ENCODE assay signal across 8 cellular contexts in the genomic region with DNA sequence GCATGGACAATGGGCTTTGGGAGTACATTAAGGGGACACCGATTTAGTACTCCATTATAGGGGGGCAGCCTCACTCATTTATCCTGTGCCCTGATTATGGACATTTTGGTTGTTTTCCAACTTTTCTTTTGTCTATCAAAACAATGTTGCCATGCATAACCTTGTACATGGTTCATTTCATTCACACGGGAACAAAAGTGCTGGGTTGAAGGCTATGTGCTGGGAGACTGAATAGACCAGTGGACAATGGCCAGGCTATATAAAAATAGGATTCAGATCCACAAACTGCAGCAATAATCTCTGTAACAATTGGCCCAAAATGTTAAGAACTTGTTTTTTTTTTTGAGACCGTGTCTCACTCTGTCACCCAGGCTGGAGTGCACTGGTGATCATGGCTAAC.
"Had no signal": no experiment of that assay in that cellular context is flagged by ENCODE, and none has a peak within 500 bp of the region (broad histone marks: within the 10 kb centered on the region; RNA-seq: fewer than 3 reads in every experiment).

No MANE protein-coding gene starts in this region.

- H3K9me3 ChIP-seq: HAP-1 had no signal

- H3K27ac ChIP-seq: GM23248, HL-60 had no signal

- ATAC-seq: HCT116, HepG2 had no signal

- DNase-seq: GM23248, GOT3, H7, HFFc6 had no signal

- H3K36me3 ChIP-seq: HAP-1 had no signal

- H3K4me3 ChIP-seq: GM23248, HAP-1 had no signal
